In the genomic region with DNA sequence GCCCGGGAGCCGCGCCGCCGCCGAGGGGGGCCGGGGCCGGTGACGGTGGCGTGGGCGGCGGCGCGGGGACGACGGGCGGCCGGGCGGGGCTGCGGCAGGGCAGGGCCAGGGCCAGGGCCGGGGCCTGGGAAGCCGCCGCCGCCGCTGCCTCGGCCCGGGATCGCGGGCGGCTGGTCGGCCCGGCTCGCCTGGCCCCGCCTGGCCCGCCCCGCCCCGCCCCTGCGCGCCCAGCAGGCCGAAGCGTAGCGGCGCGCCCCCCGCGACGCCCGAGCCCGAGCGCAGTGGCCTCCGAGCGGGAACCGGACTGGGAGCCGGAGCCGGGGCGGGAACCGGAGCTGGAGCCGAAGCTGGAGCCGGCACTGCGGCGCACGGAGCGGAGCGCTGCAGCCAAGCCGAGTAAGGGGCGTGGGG, we compare ENCODE assay signal across 9 cellular contexts. TPM values are rescaled to one million over a fixed set of nuclear protein-coding genes. Genes with fewer than 3 reads are reported as not detected.
DNase-seq lines count a peak whose midpoint lies in the region; ATAC-seq, FAIRE-seq and TF ChIP-seq lines count a peak whose summit lies in the region.
"Had no signal": no experiment of that assay in that cellular context is flagged by ENCODE, and none has a peak within 500 bp of the region (broad histone marks: within the 10 kb centered on the region; RNA-seq: fewer than 3 reads in every experiment).

A gene with protein sequence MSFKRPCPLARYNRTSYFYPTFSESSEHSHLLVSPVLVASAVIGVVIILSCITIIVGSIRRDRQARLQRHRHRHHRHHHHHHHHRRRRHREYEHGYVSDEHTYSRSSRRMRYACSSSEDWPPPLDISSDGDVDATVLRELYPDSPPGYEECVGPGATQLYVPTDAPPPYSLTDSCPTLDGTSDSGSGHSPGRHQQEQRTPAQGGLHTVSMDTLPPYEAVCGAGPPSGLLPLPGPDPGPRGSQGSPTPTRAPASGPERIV (plus strand): TSS at position 260 of the 411 bp plus-strand sequence. CDS start 10,382 bp downstream, outside the sequence.

- no peak for FAIRE-seq in GM12891 (lab: Jason Lieb, UNC)

- H3K4me2 ChIP-seq in BLaER1 treated with 17β-estradiol and CSF1 and Interleukin-3, amounts not matched to agents 10 nM and 100 nM, result peak within 1 kb of the TSS; percentile 87 to 99 (median 94)

- H3K4me3 Mint-ChIP-seq in effector memory CD8-positive, alpha-beta T cell, result peak within 1 kb of the TSS; percentile 25 to 53

- H3K27ac ChIP-seq in BLaER1 treated with 17β-estradiol and CSF1 and Interleukin-3, amounts not matched to agents 10 nM and 100 nM, result no peak within 1 kb of the TSS; a peak in 1 of 22 replicates
- H3K27ac ChIP-seq: epithelial cell of prostate had no signal

- H3K27ac Mint-ChIP-seq in effector memory CD8-positive, alpha-beta T cell, result no peak within 1 kb of the TSS

- H3K9ac ChIP-seq in BLaER1 treated with 17β-estradiol and CSF1 and Interleukin-3, amounts not matched to agents 10 nM and 100 nM, result peak within 1 kb of the TSS; percentile 21 to 62 (median 54); a peak in 17 of 22 replicates

- peaks cover 61 to 84% of the 10 kb centered on the region in 2 donors for H3K27me3 Mint-ChIP-seq in effector memory CD8-positive, alpha-beta T cell

- peak; percentile 32 for ATAC-seq in effector memory CD8-positive, alpha-beta T cell (replicated peaks)
- ATAC-seq in HG02870 (IDR thresholded peaks at IDR 0.05; ENCODE audit: unreplicated experiment) (no peak), GM19463 (IDR thresholded peaks at IDR 0.05; ENCODE audit: unreplicated experiment) (no peak)

- peaks cover 71 to 97% (median 90%) of the 10 kb centered on the region in 11 experiments for H3K27me3 ChIP-seq in BLaER1 treated with 17β-estradiol and CSF1 and Interleukin-3, amounts not matched to agents 10 nM and 100 nM
- H3K27me3 ChIP-seq in MG63, result no peaks in the 10 kb centered on the region

- no peaks in the 10 kb centered on the region for H3K36me3 Mint-ChIP-seq in effector memory CD8-positive, alpha-beta T cell (ENCODE audit: insufficient read depth)

- no peaks in the 10 kb centered on the region for H3K9me3 Mint-ChIP-seq in effector memory CD8-positive, alpha-beta T cell

- 0 out of 22 replicates have a peak, but pooled peaks cover 0 to 8% (median 0%) of the 10 kb centered on the region in 11 experiments for H3K9me3 ChIP-seq in BLaER1 treated with 17β-estradiol and CSF1 and Interleukin-3, amounts not matched to agents 10 nM and 100 nM (replicated peaks in 1 of 11)
- no peaks in the 10 kb centered on the region for H3K9me3 ChIP-seq in MG63

- peaks cover 0 to 6% of the 10 kb centered on the region in 2 donors for H3K4me1 Mint-ChIP-seq in effector memory CD8-positive, alpha-beta T cell (ENCODE audit: low read depth in 2 of 2)

- no peaks in the 10 kb centered on the region for H3K36me3 ChIP-seq in BLaER1 treated with 17β-estradiol and CSF1 and Interleukin-3, amounts not matched to agents 10 nM and 100 nM
- no peaks in the 10 kb centered on the region for H3K36me3 ChIP-seq in MG63

- no peak for TF ChIP-seq POLR2A in GM12891 (IDR thresholded peaks at IDR 0.05; ENCODE audit: low read depth, low read length)

- peaks cover 0 to 38% (median 25%) of the 10 kb centered on the region in 11 experiments; a peak in 17 of 22 replicates for H4K20me1 ChIP-seq in BLaER1 treated with 17β-estradiol and CSF1 and Interleukin-3, amounts not matched to agents 10 nM and 100 nM

- DNase-seq in MG63, result peak; percentile 35
- DNase-seq in effector memory CD8-positive, alpha-beta T cell, result no peak
- DNase-seq in myocyte (ENCODE audit: low read depth), result peak; percentile 61
- no peak for DNase-seq in GM12891 (ENCODE audit: insufficient read length, low spot score)
- no peak for DNase-seq in HuH-7 (ENCODE audit: low spot score)

- peaks cover 15 to 29% (median 19%) of the 10 kb centered on the region in 10 experiments; a peak in 19 of 20 replicates for H3K4me1 ChIP-seq in BLaER1 treated with 17β-estradiol and CSF1 and Interleukin-3, amounts not matched to agents 10 nM and 100 nM

- peak within 1 kb of the TSS; percentile 42 to 71 (median 59) for H3K4me3 ChIP-seq in BLaER1 treated with 17β-estradiol and CSF1 and Interleukin-3, amounts not matched to agents 10 nM and 100 nM
- peak within 1 kb of the TSS; percentile 28 for H3K4me3 ChIP-seq in MG63

TF ChIP-seq in GM12891, 5 proteins besides CTCF, POLR2A, EP300 and RAD21:
- TF ChIP-seq POLR2AphosphoS5 (IDR thresholded peaks at IDR 0.05; ENCODE audit: low read depth, low read length) (no peak), PAX5 (IDR thresholded peaks at IDR 0.05; ENCODE audit: insufficient read depth, low read length, severe bottlenecking) (no peak), TAF1 (IDR thresholded peaks at IDR 0.05; ENCODE audit: low read depth, low read length) (no peak), SPI1 (IDR thresholded peaks at IDR 0.05; ENCODE audit: low read depth, low read length) (no peak), POU2F2 (IDR thresholded peaks at IDR 0.05; ENCODE audit: low read depth, low read length) (no peak)
TF ChIP-seq in GM12891: peak in this region for 0.

RNA-seq across cellular contexts. Expression of the gene that starts here (rescaled TPM):
- total RNA-seq in MG63 (2014; rRNA removed; shearing (Covaris generic); ENCODE audit: low replicate concordance), result 0.56 TPM in 1 of 2 replicates, not detected in the other
- total RNA-seq in myocyte, result 15.3 and 19.1 TPM in 2 replicates
- 8.9 TPM for polyA plus RNA-seq in myocyte (2012)
- not detected for polyA plus RNA-seq in GM12891 (2012; ENCODE audit: low read depth, missing spikeins)

Comparison
In these comparisons a context has a peak if more than half of its experiments do, and no peak if none do; other contexts are left out.
1. RNA of the gene that starts here (total RNA-seq): 15.3 to 19.1 TPM in myocyte; 0.56 TPM in MG63; every median in the first group is over 10 times any median in the second.
2. Peak in DNase-seq and H3K4me3 ChIP-seq in MG63; RNA of the gene not detected or under 1 TPM.